1 cellular context compared by ENCODE assay signal in the genomic region with DNA sequence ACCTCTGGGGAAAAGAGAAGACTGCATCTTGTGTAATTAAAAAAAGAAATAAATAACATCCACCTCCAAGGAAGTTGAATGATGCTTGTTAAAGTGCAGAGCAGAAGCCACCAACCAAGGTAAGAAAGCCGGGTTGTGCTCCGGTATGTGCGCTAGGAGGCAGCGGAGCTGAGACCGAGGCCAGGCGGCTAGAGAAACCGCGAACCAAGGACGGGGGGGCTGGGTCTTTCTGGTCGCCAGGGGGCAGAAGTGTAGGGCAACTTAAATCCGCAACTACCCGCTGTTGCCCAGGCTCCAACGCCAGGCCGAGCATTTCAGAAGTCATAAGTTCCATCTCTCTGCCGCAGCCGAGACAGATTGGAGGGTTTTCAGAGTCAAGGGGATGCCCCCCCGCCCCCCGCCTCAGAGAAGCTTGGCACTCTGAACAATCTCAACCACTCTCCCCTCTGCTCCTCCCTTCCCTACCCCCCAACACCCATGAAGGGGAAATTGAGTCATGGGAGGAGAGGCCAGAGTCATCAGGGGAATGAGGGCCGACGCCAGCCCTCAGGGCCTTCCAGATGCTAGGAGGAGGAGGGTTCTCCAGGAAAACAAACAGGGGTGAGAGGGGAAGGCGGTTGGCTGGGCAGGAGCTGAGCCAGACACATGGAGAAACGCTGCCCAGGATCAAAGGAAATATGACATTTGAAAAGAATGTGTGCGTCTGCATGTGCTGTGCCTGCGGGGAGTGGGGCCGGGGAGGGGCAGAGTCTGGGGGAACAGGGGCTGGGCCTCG.
TF ChIP-seq lines count a peak whose summit lies in the region.

No MANE protein-coding gene starts in this region.

TF ChIP-seq in HepG2, 621 proteins besides CTCF, POLR2A, EP300 and RAD21 (continues in another document):
- TF ChIP-seq, protein P1, sequence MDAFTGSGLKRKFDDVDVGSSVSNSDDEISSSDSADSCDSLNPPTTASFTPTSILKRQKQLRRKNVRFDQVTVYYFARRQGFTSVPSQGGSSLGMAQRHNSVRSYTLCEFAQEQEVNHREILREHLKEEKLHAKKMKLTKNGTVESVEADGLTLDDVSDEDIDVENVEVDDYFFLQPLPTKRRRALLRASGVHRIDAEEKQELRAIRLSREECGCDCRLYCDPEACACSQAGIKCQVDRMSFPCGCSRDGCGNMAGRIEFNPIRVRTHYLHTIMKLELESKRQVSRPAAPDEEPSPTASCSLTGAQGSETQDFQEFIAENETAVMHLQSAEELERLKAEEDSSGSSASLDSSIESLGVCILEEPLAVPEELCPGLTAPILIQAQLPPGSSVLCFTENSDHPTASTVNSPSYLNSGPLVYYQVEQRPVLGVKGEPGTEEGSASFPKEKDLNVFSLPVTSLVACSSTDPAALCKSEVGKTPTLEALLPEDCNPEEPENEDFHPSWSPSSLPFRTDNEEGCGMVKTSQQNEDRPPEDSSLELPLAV (CRISPR knock-in tag; conservative IDR thresholded peaks at IDR 0.05; ENCODE audit: low read depth), result no peak
- TF ChIP-seq, protein P2, sequence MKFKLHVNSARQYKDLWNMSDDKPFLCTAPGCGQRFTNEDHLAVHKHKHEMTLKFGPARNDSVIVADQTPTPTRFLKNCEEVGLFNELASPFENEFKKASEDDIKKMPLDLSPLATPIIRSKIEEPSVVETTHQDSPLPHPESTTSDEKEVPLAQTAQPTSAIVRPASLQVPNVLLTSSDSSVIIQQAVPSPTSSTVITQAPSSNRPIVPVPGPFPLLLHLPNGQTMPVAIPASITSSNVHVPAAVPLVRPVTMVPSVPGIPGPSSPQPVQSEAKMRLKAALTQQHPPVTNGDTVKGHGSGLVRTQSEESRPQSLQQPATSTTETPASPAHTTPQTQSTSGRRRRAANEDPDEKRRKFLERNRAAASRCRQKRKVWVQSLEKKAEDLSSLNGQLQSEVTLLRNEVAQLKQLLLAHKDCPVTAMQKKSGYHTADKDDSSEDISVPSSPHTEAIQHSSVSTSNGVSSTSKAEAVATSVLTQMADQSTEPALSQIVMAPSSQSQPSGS (CRISPR knock-in tag; IDR thresholded peaks at IDR 0.05), result peak; percentile 85; the same call in 1 of the 2 replicates
- TF ChIP-seq GTF2F1 (IDR thresholded peaks at IDR 0.05; ENCODE audit: low read length), result no peak
- TF ChIP-seq ARNT2 (CRISPR knock-in tag; IDR thresholded peaks at IDR 0.05; ENCODE audit: low read depth), result peak; percentile 87
- 0 out of 2 replicates have a peak, but pooled peaks have one; percentile 30 for TF ChIP-seq RFX3 (CRISPR knock-in tag; IDR thresholded peaks at IDR 0.05)
- peak; percentile 73 for TF ChIP-seq ZEB1 (IDR thresholded peaks at IDR 0.05; ENCODE audit: insufficient replicate concordance, low read depth)
- no peak for TF ChIP-seq NR3C1 (CRISPR knock-in tag; IDR thresholded peaks at IDR 0.05)
- no peak for TF ChIP-seq ZNF30 (CRISPR knock-in tag; IDR thresholded peaks at IDR 0.05)
- TF ChIP-seq ZBTB7B (CRISPR knock-in tag; IDR thresholded peaks at IDR 0.05), result peak; percentile 98
- TF ChIP-seq, protein P3, sequence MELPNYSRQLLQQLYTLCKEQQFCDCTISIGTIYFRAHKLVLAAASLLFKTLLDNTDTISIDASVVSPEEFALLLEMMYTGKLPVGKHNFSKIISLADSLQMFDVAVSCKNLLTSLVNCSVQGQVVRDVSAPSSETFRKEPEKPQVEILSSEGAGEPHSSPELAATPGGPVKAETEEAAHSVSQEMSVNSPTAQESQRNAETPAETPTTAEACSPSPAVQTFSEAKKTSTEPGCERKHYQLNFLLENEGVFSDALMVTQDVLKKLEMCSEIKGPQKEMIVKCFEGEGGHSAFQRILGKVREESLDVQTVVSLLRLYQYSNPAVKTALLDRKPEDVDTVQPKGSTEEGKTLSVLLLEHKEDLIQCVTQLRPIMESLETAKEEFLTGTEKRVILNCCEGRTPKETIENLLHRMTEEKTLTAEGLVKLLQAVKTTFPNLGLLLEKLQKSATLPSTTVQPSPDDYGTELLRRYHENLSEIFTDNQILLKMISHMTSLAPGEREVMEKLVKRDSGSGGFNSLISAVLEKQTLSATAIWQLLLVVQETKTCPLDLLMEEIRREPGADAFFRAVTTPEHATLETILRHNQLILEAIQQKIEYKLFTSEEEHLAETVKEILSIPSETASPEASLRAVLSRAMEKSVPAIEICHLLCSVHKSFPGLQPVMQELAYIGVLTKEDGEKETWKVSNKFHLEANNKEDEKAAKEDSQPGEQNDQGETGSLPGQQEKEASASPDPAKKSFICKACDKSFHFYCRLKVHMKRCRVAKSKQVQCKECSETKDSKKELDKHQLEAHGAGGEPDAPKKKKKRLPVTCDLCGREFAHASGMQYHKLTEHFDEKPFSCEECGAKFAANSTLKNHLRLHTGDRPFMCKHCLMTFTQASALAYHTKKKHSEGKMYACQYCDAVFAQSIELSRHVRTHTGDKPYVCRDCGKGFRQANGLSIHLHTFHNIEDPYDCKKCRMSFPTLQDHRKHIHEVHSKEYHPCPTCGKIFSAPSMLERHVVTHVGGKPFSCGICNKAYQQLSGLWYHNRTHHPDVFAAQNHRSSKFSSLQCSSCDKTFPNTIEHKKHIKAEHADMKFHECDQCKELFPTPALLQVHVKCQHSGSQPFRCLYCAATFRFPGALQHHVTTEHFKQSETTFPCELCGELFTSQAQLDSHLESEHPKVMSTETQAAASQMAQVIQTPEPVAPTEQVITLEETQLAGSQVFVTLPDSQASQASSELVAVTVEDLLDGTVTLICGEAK (IDR thresholded peaks at IDR 0.05), result no peak
- TF ChIP-seq, protein P3 (CRISPR knock-in tag; IDR thresholded peaks at IDR 0.05), result peak; percentile 63; the same call in 1 of the 2 replicates
- peak; percentile 95 for TF ChIP-seq SALL1 (CRISPR knock-in tag; IDR thresholded peaks at IDR 0.05)
- TF ChIP-seq, protein P4, sequence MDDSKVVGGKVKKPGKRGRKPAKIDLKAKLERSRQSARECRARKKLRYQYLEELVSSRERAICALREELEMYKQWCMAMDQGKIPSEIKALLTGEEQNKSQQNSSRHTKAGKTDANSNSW (CRISPR knock-in tag; IDR thresholded peaks at IDR 0.05; ENCODE audit: borderline replicate concordance), result no peak
- TF ChIP-seq SRSF1 (optimal IDR thresholded peaks at IDR 0.05; ENCODE audit: low read depth, low read length), result peak; percentile 49
- no peak for TF ChIP-seq ZNF253 (CRISPR knock-in tag; IDR thresholded peaks at IDR 0.05; ENCODE audit: borderline replicate concordance)
- peak; percentile 70 for TF ChIP-seq GABPB1 (CRISPR knock-in tag; IDR thresholded peaks at IDR 0.05)
- peak; percentile 85 for TF ChIP-seq TOE1 (CRISPR knock-in tag; IDR thresholded peaks at IDR 0.05)
- no peak for TF ChIP-seq NFE2L1 (CRISPR knock-in tag; IDR thresholded peaks at IDR 0.05; ENCODE audit: borderline replicate concordance)
- TF ChIP-seq ZNF572 (CRISPR knock-in tag; IDR thresholded peaks at IDR 0.05), result peak; percentile 96
- TF ChIP-seq, protein P5, sequence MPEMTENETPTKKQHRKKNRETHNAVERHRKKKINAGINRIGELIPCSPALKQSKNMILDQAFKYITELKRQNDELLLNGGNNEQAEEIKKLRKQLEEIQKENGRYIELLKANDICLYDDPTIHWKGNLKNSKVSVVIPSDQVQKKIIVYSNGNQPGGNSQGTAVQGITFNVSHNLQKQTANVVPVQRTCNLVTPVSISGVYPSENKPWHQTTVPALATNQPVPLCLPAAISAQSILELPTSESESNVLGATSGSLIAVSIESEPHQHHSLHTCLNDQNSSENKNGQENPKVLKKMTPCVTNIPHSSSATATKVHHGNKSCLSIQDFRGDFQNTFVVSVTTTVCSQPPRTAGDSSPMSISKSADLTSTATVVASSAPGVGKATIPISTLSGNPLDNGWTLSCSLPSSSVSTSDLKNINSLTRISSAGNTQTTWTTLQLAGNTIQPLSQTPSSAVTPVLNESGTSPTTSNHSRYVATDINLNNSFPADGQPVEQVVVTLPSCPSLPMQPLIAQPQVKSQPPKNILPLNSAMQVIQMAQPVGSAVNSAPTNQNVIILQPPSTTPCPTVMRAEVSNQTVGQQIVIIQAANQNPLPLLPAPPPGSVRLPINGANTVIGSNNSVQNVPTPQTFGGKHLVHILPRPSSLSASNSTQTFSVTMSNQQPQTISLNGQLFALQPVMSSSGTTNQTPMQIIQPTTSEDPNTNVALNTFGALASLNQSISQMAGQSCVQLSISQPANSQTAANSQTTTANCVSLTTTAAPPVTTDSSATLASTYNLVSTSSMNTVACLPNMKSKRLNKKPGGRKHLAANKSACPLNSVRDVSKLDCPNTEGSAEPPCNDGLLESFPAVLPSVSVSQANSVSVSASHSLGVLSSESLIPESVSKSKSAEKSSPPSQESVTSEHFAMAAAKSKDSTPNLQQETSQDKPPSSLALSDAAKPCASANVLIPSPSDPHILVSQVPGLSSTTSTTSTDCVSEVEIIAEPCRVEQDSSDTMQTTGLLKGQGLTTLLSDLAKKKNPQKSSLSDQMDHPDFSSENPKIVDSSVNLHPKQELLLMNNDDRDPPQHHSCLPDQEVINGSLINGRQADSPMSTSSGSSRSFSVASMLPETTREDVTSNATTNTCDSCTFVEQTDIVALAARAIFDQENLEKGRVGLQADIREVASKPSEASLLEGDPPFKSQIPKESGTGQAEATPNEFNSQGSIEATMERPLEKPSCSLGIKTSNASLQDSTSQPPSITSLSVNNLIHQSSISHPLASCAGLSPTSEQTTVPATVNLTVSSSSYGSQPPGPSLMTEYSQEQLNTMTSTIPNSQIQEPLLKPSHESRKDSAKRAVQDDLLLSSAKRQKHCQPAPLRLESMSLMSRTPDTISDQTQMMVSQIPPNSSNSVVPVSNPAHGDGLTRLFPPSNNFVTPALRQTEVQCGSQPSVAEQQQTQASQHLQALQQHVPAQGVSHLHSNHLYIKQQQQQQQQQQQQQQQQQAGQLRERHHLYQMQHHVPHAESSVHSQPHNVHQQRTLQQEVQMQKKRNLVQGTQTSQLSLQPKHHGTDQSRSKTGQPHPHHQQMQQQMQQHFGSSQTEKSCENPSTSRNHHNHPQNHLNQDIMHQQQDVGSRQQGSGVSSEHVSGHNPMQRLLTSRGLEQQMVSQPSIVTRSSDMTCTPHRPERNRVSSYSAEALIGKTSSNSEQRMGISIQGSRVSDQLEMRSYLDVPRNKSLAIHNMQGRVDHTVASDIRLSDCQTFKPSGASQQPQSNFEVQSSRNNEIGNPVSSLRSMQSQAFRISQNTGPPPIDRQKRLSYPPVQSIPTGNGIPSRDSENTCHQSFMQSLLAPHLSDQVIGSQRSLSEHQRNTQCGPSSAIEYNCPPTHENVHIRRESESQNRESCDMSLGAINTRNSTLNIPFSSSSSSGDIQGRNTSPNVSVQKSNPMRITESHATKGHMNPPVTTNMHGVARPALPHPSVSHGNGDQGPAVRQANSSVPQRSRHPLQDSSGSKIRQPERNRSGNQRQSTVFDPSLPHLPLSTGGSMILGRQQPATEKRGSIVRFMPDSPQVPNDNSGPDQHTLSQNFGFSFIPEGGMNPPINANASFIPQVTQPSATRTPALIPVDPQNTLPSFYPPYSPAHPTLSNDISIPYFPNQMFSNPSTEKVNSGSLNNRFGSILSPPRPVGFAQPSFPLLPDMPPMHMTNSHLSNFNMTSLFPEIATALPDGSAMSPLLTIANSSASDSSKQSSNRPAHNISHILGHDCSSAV (CRISPR knock-in tag; IDR thresholded peaks at IDR 0.05; ENCODE audit: borderline replicate concordance), result 0 out of 2 replicates have a peak, but pooled peaks have one; percentile 41
- TF ChIP-seq, protein P6, sequence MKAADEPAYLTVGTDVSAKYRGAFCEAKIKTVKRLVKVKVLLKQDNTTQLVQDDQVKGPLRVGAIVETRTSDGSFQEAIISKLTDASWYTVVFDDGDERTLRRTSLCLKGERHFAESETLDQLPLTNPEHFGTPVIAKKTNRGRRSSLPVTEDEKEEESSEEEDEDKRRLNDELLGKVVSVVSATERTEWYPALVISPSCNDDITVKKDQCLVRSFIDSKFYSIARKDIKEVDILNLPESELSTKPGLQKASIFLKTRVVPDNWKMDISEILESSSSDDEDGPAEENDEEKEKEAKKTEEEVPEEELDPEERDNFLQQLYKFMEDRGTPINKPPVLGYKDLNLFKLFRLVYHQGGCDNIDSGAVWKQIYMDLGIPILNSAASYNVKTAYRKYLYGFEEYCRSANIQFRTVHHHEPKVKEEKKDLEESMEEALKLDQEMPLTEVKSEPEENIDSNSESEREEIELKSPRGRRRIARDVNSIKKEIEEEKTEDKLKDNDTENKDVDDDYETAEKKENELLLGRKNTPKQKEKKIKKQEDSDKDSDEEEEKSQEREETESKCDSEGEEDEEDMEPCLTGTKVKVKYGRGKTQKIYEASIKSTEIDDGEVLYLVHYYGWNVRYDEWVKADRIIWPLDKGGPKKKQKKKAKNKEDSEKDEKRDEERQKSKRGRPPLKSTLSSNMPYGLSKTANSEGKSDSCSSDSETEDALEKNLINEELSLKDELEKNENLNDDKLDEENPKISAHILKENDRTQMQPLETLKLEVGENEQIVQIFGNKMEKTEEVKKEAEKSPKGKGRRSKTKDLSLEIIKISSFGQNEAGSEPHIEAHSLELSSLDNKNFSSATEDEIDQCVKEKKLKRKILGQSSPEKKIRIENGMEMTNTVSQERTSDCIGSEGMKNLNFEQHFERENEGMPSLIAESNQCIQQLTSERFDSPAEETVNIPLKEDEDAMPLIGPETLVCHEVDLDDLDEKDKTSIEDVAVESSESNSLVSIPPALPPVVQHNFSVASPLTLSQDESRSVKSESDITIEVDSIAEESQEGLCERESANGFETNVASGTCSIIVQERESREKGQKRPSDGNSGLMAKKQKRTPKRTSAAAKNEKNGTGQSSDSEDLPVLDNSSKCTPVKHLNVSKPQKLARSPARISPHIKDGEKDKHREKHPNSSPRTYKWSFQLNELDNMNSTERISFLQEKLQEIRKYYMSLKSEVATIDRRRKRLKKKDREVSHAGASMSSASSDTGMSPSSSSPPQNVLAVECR (CRISPR knock-in tag; IDR thresholded peaks at IDR 0.05; ENCODE audit: borderline replicate concordance), result peak; percentile 76; the same call in 1 of the 2 replicates
- no peak for TF ChIP-seq ATRX (CRISPR knock-in tag; IDR thresholded peaks at IDR 0.05; ENCODE audit: borderline replicate concordance)
- TF ChIP-seq MYNN (CRISPR knock-in tag; IDR thresholded peaks at IDR 0.05; ENCODE audit: low read depth), result 0 out of 2 replicates have a peak, but pooled peaks have one; percentile 84
